ENCODE assay signal across 40 cellular contexts in genomic region chr7:135091717-135092116, GRCh38. TPM values are rescaled to one million over a fixed set of nuclear protein-coding genes. Genes with fewer than 3 reads are reported as not detected.
"Had no signal": no experiment of that assay in that cellular context is flagged by ENCODE, and none has a peak within 500 bp of the region (broad histone marks: within the 10 kb centered on the region; RNA-seq: fewer than 3 reads in every experiment).

No MANE protein-coding gene starts in this region.

- H3K27ac Mint-ChIP-seq: activated naive CD4-positive, alpha-beta T cell treated with anti-CD3 and anti-CD28 coated beads for 36 hours; activated naive CD4-positive, alpha-beta T cell treated with anti-CD3 and anti-CD28 coated beads, Interleukin-2, amount 10 ng/mL, durations not matched to agents 7 days and 5 days; activated naive CD4-positive, alpha-beta T cell treated with anti-CD3 and anti-CD28 coated beads, Interleukin-2, amount 50 U/mL, for 24 hours; activated naive CD4-positive, alpha-beta T cell treated with anti-CD3 and anti-CD28 coated beads, Interleukin-2, amount 50 U/mL, for 72 hours; activated naive CD8-positive, alpha-beta T cell; activated naive CD8-positive, alpha-beta T cell treated with anti-CD3 and anti-CD28 coated beads for 36 hours; activated naive CD8-positive, alpha-beta T cell treated with anti-CD3 and anti-CD28 coated beads, Interleukin-2, amount 10 ng/mL, durations not matched to agents 7 days and 5 days; activated naive CD8-positive, alpha-beta T cell treated with anti-CD3 and anti-CD28 coated beads, Interleukin-2, amount 50 U/mL, for 24 hours; activated T-cell treated with anti-CD3 and anti-CD28 coated beads, Interleukin-2, amount 50 U/mL, for 24 hours; activated T-helper 1 cell treated with anti-CD3 and anti-CD28 coated beads, Interleukin-12 subunit alpha, Interleukin-12 subunit beta, Interleukin-2, Interleukin-4 antibody, amounts not matched to agents 30 ng/mL and 10 ng/mL and 1 ng/mL, durations not matched to agents 14 hours and 24 hours and 36 hours; activated T-helper 17 cell treated with anti-CD3 and anti-CD28 coated beads, Interleukin-2, amount 50 U/mL, for 72 hours; activated T-helper 2 cell treated with anti-CD3 and anti-CD28 coated beads, Interferon-gamma antibody, Interleukin-2, Interleukin-4, amounts not matched to agents 10 μg/mL and 5 μg/mL and 100 μg/mL, durations not matched to agents 14 hours and 24 hours and 36 hours; brain had no signal

- ATAC-seq: activated naive CD4-positive, alpha-beta T cell treated with anti-CD3 and anti-CD28 coated beads, Interleukin-2, amount 50 U/mL, for 72 hours; activated naive CD8-positive, alpha-beta T cell treated with anti-CD3 and anti-CD28 coated beads, Interleukin-2, amount 50 U/mL, for 24 hours; activated T-helper 17 cell treated with anti-CD3 and anti-CD28 coated beads, Interleukin-2, amount 50 U/mL, for 72 hours; body of pancreas had no signal

- H3K4me3 ChIP-seq: adrenal gland, ascending aorta, body of pancreas, breast epithelium, cardiac muscle cell had no signal

- H3K27ac ChIP-seq: adrenal gland, ascending aorta, body of pancreas, brain microvascular endothelial cell, breast epithelium, cardiac muscle cell had no signal

- H3K27me3 Mint-ChIP-seq: activated naive CD4-positive, alpha-beta T cell treated with anti-CD3 and anti-CD28 coated beads, Interleukin-2, amount 10 ng/mL, durations not matched to agents 7 days and 5 days; activated naive CD4-positive, alpha-beta T cell treated with anti-CD3 and anti-CD28 coated beads, Interleukin-2, amount 50 U/mL, for 24 hours; activated naive CD8-positive, alpha-beta T cell; activated naive CD8-positive, alpha-beta T cell treated with anti-CD3 and anti-CD28 coated beads for 36 hours; activated naive CD8-positive, alpha-beta T cell treated with anti-CD3 and anti-CD28 coated beads, Interleukin-2, amount 10 ng/mL, durations not matched to agents 7 days and 5 days; activated naive CD8-positive, alpha-beta T cell treated with anti-CD3 and anti-CD28 coated beads, Interleukin-2, amount 50 U/mL, for 24 hours; activated T-cell treated with anti-CD3 and anti-CD28 coated beads, Interleukin-2, amount 50 U/mL, for 24 hours; activated T-helper 17 cell treated with anti-CD3 and anti-CD28 coated beads, Interleukin-2, amount 50 U/mL, for 72 hours; brain; central memory CD8-positive, alpha-beta T cell had no signal

- FAIRE-seq: astrocyte, bronchial epithelial cell had no signal

- H3K4me3 Mint-ChIP-seq: activated naive CD4-positive, alpha-beta T cell treated with anti-CD3 and anti-CD28 coated beads for 36 hours; activated naive CD4-positive, alpha-beta T cell treated with anti-CD3 and anti-CD28 coated beads, Interleukin-2, amount 10 ng/mL, durations not matched to agents 7 days and 5 days; activated naive CD4-positive, alpha-beta T cell treated with anti-CD3 and anti-CD28 coated beads, Interleukin-2, amount 50 U/mL, for 24 hours; activated naive CD8-positive, alpha-beta T cell; activated naive CD8-positive, alpha-beta T cell treated with anti-CD3 and anti-CD28 coated beads for 36 hours; activated naive CD8-positive, alpha-beta T cell treated with anti-CD3 and anti-CD28 coated beads, Interleukin-2, amount 10 ng/mL, durations not matched to agents 7 days and 5 days; activated naive CD8-positive, alpha-beta T cell treated with anti-CD3 and anti-CD28 coated beads, Interleukin-2, amount 50 U/mL, for 24 hours; activated T-cell treated with anti-CD3 and anti-CD28 coated beads, Interleukin-2, amount 50 U/mL, for 24 hours; activated T-helper 1 cell treated with anti-CD3 and anti-CD28 coated beads, Interleukin-12 subunit alpha, Interleukin-12 subunit beta, Interleukin-2, Interleukin-4 antibody, amounts not matched to agents 30 ng/mL and 10 ng/mL and 1 ng/mL, durations not matched to agents 14 hours and 24 hours and 36 hours; activated T-helper 17 cell treated with anti-CD3 and anti-CD28 coated beads, Interleukin-2, amount 50 U/mL, for 72 hours; brain; central memory CD8-positive, alpha-beta T cell had no signal

- H3K9me3 ChIP-seq: adrenal gland, body of pancreas had no signal

- H3K4me1 ChIP-seq: ascending aorta, body of pancreas, breast epithelium had no signal

- H3K4me1 Mint-ChIP-seq: activated naive CD4-positive, alpha-beta T cell treated with anti-CD3 and anti-CD28 coated beads, Interleukin-2, amount 10 ng/mL, durations not matched to agents 7 days and 5 days; activated naive CD4-positive, alpha-beta T cell treated with anti-CD3 and anti-CD28 coated beads, Interleukin-2, amount 50 U/mL, for 24 hours; activated naive CD8-positive, alpha-beta T cell treated with anti-CD3 and anti-CD28 coated beads, Interleukin-2, amount 10 ng/mL, durations not matched to agents 7 days and 5 days; activated naive CD8-positive, alpha-beta T cell treated with anti-CD3 and anti-CD28 coated beads, Interleukin-2, amount 50 U/mL, for 24 hours; activated T-helper 17 cell treated with anti-CD3 and anti-CD28 coated beads, Interleukin-2, amount 50 U/mL, for 72 hours; brain; central memory CD8-positive, alpha-beta T cell had no signal

- DNase-seq: activated effector memory CD4-positive, alpha-beta T cell treated with anti-CD3 and anti-CD28 coated beads, Interleukin-2, amount 50 U/mL, for 16 hours; activated effector memory CD4-positive, alpha-beta T cell treated with Interleukin-2 at 50 U/mL for 16 hours; activated gamma-delta T cell; activated gamma-delta T cell treated with Interleukin-2 at 50 U/mL for 16 hours; activated naive CD4-positive, alpha-beta T cell; activated naive CD4-positive, alpha-beta T cell treated with anti-CD3 and anti-CD28 coated beads for 36 hours; activated naive CD4-positive, alpha-beta T cell treated with anti-CD3 and anti-CD28 coated beads, Interleukin-2, amount 10 ng/mL, durations not matched to agents 7 days and 5 days; activated naive CD4-positive, alpha-beta T cell treated with anti-CD3 and anti-CD28 coated beads, Interleukin-2, amount 50 U/mL, for 16 hours; activated naive CD4-positive, alpha-beta T cell treated with Interleukin-2 at 50 U/mL for 16 hours; activated naive CD8-positive, alpha-beta T cell treated with anti-CD3 and anti-CD28 coated beads for 36 hours; activated naive CD8-positive, alpha-beta T cell treated with anti-CD3 and anti-CD28 coated beads, Interleukin-2, amount 10 ng/mL, durations not matched to agents 7 days and 5 days; activated naive CD8-positive, alpha-beta T cell treated with anti-CD3 and anti-CD28 coated beads, Interleukin-2, amount 50 U/mL, for 24 hours; activated T-cell treated with anti-CD3 and anti-CD28 coated beads for 4 hours; activated T-cell treated with anti-CD3 and anti-CD28 coated beads, Interleukin-2, amount 50 U/mL, for 1 hour; activated T-cell treated with anti-CD3 and anti-CD28 coated beads, Interleukin-2, amount 50 U/mL, for 24 hours; activated T-cell treated with anti-CD3 and anti-CD28 coated beads, Interleukin-2, amount 50 U/mL, for 48 hours; adrenal gland; amniotic stem cell; amygdala; anterior cingulate cortex; aorta; body of pancreas; brain microvascular endothelial cell; caudate nucleus; central memory CD4-positive, alpha-beta T cell; cerebellar nuclear complex had no signal

- H3K27me3 ChIP-seq: adrenal gland, ascending aorta, body of pancreas, brain microvascular endothelial cell, breast epithelium, cardiac muscle cell had no signal

- H3K36me3 ChIP-seq: adrenal gland, ascending aorta, brain microvascular endothelial cell, breast epithelium, cardiac muscle cell had no signal

RNA-seq across cellular contexts. Expression of gene TMEM140, which starts 56.2 kb away (rescaled TPM):
- total RNA-seq: cardiac muscle cell, chondrocyte had no signal
